In the genomic region with DNA sequence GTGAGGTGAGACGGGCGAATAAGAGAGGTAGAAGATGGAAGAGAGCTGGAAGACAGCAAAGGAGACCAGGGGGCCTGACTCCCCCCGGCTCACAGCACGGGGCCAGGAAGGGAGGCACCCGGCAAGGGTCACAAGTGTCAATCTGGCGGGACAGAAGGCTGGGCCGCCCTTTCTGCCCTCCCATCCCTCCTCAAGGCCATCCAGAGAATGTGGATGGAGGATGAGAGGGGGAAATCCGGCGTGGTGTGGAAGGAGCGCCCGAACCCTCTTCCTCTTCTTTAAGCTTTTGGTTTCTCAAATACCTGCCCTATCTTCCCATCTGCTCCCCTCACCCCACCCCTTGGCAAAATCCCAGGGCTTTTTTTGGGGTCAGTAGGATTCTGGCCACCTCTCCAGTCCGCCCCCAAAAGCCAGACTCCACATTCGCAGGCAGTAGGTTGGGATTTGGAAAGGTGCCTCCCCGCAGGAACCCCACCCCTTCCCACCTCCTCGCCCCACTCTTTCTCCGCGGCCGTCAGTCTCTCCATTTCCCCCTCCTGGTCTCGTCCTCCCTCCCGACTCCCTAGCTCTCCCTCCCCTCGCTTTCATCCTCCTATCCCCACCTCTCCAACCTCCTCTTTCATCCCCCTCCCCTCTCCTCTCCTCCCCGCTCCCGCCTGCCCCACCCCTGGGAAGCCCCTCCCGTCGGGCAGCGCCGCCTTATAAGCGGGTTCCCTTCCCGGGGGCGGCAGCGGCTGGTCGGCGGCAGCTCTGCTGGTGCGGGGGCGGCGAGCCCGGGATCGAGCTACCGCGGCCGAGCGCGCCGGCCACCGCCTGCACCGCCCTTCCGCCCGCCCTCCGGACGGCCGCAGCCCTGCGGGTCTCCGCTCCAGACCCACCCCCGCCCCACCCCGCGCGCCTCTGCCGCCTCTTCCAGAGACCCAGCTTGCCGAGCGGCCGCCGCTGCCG, we compare ENCODE assay signal across 1 cellular context.
A peak's percentile ranks its signal among the peaks of the same experiment; 100 is the strongest.
TF ChIP-seq lines count a peak whose summit lies in the region.

A gene with protein sequence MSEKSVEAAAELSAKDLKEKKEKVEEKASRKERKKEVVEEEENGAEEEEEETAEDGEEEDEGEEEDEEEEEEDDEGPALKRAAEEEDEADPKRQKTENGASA (plus strand): TSS at position 730 of the 948 bp plus-strand sequence. CDS start 343 bp downstream, outside the sequence.

TF ChIP-seq in HEK293, 187 proteins besides CTCF, POLR2A, EP300 and RAD21 (continued from another document and continues in another):
- TF ChIP-seq, protein P1, sequence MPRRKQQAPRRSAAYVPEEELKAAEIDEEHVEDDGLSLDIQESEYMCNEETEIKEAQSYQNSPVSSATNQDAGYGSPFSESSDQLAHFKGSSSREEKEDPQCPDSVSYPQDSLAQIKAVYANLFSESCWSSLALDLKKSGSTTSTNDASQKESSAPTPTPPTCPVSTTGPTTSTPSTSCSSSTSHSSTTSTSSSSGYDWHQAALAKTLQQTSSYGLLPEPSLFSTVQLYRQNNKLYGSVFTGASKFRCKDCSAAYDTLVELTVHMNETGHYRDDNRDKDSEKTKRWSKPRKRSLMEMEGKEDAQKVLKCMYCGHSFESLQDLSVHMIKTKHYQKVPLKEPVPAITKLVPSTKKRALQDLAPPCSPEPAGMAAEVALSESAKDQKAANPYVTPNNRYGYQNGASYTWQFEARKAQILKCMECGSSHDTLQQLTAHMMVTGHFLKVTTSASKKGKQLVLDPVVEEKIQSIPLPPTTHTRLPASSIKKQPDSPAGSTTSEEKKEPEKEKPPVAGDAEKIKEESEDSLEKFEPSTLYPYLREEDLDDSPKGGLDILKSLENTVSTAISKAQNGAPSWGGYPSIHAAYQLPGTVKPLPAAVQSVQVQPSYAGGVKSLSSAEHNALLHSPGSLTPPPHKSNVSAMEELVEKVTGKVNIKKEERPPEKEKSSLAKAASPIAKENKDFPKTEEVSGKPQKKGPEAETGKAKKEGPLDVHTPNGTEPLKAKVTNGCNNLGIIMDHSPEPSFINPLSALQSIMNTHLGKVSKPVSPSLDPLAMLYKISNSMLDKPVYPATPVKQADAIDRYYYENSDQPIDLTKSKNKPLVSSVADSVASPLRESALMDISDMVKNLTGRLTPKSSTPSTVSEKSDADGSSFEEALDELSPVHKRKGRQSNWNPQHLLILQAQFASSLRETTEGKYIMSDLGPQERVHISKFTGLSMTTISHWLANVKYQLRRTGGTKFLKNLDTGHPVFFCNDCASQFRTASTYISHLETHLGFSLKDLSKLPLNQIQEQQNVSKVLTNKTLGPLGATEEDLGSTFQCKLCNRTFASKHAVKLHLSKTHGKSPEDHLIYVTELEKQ (tag by site-specific recombination; IDR thresholded peaks at IDR 0.05; ENCODE audit: borderline replicate concordance) = peak; percentile 36; the same call in 1 of the 2 replicates
- TF ChIP-seq ZEB2 (tag by site-specific recombination; IDR thresholded peaks at IDR 0.05) = peak; percentile 87
- TF ChIP-seq REPIN1 (tag by site-specific recombination; IDR thresholded peaks at IDR 0.05; ENCODE audit: low read depth) = no peak
- TF ChIP-seq, protein P2, sequence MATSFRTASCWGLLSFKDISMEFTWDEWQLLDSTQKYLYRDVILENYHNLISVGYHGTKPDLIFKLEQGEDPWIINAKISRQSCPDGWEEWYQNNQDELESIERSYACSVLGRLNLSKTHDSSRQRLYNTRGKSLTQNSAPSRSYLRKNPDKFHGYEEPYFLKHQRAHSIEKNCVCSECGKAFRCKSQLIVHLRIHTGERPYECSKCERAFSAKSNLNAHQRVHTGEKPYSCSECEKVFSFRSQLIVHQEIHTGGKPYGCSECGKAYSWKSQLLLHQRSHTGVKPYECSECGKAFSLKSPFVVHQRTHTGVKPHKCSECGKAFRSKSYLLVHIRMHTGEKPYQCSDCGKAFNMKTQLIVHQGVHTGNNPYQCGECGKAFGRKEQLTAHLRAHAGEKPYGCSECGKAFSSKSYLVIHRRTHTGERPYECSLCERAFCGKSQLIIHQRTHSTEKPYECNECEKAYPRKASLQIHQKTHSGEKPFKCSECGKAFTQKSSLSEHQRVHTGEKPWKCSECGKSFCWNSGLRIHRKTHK (tag by site-specific recombination; IDR thresholded peaks at IDR 0.05) = no peak
- TF ChIP-seq ZNF585B (tag by site-specific recombination; IDR thresholded peaks at IDR 0.05) = no peak
- no peak for TF ChIP-seq ZNF239 (tag by site-specific recombination; IDR thresholded peaks at IDR 0.05)
- TF ChIP-seq, protein P3, sequence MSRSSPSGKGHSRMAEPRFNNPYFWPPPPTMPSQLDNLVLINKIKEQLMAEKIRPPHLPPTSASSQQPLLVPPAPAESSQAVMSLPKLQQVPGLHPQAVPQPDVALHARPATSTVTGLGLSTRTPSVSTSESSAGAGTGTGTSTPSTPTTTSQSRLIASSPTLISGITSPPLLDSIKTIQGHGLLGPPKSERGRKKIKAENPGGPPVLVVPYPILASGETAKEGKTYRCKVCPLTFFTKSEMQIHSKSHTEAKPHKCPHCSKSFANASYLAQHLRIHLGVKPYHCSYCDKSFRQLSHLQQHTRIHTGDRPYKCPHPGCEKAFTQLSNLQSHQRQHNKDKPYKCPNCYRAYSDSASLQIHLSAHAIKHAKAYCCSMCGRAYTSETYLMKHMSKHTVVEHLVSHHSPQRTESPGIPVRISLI (tag by site-specific recombination; IDR thresholded peaks at IDR 0.05) = no peak
- TF ChIP-seq, protein P4, sequence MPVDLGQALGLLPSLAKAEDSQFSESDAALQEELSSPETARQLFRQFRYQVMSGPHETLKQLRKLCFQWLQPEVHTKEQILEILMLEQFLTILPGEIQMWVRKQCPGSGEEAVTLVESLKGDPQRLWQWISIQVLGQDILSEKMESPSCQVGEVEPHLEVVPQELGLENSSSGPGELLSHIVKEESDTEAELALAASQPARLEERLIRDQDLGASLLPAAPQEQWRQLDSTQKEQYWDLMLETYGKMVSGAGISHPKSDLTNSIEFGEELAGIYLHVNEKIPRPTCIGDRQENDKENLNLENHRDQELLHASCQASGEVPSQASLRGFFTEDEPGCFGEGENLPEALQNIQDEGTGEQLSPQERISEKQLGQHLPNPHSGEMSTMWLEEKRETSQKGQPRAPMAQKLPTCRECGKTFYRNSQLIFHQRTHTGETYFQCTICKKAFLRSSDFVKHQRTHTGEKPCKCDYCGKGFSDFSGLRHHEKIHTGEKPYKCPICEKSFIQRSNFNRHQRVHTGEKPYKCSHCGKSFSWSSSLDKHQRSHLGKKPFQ (tag by site-specific recombination; IDR thresholded peaks at IDR 0.05) = no peak
- TF ChIP-seq, protein P5, sequence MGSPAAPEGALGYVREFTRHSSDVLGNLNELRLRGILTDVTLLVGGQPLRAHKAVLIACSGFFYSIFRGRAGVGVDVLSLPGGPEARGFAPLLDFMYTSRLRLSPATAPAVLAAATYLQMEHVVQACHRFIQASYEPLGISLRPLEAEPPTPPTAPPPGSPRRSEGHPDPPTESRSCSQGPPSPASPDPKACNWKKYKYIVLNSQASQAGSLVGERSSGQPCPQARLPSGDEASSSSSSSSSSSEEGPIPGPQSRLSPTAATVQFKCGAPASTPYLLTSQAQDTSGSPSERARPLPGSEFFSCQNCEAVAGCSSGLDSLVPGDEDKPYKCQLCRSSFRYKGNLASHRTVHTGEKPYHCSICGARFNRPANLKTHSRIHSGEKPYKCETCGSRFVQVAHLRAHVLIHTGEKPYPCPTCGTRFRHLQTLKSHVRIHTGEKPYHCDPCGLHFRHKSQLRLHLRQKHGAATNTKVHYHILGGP (tag by site-specific recombination; IDR thresholded peaks at IDR 0.05) = no peak
- no peak for TF ChIP-seq ZNF114 (tag by site-specific recombination; IDR thresholded peaks at IDR 0.05)
- TF ChIP-seq HOXA7 (CRISPR knock-in tag; IDR thresholded peaks at IDR 0.05; ENCODE audit: borderline replicate concordance) = no peak
- peak; percentile 96 for TF ChIP-seq EGR2 (tag by site-specific recombination; IDR thresholded peaks at IDR 0.05; ENCODE audit: low read depth)
- no peak for TF ChIP-seq ZNF112 (tag by site-specific recombination; IDR thresholded peaks at IDR 0.05)
- TF ChIP-seq SP3 (tag by site-specific recombination; IDR thresholded peaks at IDR 0.05) = peak; percentile 98
- TF ChIP-seq ZNF140 (tag by site-specific recombination; IDR thresholded peaks at IDR 0.05) = no peak
- peak; percentile 68; the same call in 1 of the 2 replicates for TF ChIP-seq ZNF324 (tag by site-specific recombination; IDR thresholded peaks at IDR 0.05)
- TF ChIP-seq ZNF571 (tag by site-specific recombination; IDR thresholded peaks at IDR 0.05) = no peak
- TF ChIP-seq ZNF660 (tag by site-specific recombination; IDR thresholded peaks at IDR 0.05) = no peak
- TF ChIP-seq, protein P6, sequence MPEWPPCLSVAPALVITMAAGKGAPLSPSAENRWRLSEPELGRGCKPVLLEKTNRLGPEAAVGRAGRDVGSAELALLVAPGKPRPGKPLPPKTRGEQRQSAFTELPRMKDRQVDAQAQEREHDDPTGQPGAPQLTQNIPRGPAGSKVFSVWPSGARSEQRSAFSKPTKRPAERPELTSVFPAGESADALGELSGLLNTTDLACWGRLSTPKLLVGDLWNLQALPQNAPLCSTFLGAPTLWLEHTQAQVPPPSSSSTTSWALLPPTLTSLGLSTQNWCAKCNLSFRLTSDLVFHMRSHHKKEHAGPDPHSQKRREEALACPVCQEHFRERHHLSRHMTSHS (tag by site-specific recombination; IDR thresholded peaks at IDR 0.05) = no peak
- TF ChIP-seq ZNF785 (tag by site-specific recombination; IDR thresholded peaks at IDR 0.05) = no peak; the same call in 1 of the 2 replicates
- TF ChIP-seq, protein P7, sequence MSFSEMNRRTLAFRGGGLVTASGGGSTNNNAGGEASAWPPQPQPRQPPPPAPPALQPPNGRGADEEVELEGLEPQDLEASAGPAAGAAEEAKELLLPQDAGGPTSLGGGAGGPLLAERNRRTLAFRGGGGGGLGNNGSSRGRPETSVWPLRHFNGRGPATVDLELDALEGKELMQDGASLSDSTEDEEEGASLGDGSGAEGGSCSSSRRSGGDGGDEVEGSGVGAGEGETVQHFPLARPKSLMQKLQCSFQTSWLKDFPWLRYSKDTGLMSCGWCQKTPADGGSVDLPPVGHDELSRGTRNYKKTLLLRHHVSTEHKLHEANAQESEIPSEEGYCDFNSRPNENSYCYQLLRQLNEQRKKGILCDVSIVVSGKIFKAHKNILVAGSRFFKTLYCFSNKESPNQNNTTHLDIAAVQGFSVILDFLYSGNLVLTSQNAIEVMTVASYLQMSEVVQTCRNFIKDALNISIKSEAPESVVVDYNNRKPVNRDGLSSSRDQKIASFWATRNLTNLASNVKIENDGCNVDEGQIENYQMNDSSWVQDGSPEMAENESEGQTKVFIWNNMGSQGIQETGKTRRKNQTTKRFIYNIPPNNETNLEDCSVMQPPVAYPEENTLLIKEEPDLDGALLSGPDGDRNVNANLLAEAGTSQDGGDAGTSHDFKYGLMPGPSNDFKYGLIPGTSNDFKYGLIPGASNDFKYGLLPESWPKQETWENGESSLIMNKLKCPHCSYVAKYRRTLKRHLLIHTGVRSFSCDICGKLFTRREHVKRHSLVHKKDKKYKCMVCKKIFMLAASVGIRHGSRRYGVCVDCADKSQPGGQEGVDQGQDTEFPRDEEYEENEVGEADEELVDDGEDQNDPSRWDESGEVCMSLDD (tag by site-specific recombination; IDR thresholded peaks at IDR 0.05) = peak; percentile 90
- no peak for TF ChIP-seq ZFP41 (tag by site-specific recombination; IDR thresholded peaks at IDR 0.05; ENCODE audit: borderline replicate concordance)
- peak; percentile 62; the same call in 1 of the 2 replicates for TF ChIP-seq ZNF24 (tag by site-specific recombination; IDR thresholded peaks at IDR 0.05)
- TF ChIP-seq ZNF335 (tag by site-specific recombination; conservative IDR thresholded peaks at IDR 0.05) = peak; percentile 66; the same call in 1 of the 2 replicates
- no peak for TF ChIP-seq ZNF654 (tag by site-specific recombination; IDR thresholded peaks at IDR 0.05; ENCODE audit: low read depth)
- TF ChIP-seq, protein P8, sequence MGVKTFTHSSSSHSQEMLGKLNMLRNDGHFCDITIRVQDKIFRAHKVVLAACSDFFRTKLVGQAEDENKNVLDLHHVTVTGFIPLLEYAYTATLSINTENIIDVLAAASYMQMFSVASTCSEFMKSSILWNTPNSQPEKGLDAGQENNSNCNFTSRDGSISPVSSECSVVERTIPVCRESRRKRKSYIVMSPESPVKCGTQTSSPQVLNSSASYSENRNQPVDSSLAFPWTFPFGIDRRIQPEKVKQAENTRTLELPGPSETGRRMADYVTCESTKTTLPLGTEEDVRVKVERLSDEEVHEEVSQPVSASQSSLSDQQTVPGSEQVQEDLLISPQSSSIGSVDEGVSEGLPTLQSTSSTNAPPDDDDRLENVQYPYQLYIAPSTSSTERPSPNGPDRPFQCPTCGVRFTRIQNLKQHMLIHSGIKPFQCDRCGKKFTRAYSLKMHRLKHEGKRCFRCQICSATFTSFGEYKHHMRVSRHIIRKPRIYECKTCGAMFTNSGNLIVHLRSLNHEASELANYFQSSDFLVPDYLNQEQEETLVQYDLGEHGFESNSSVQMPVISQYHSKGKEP (tag by site-specific recombination; IDR thresholded peaks at IDR 0.05) = no peak
- TF ChIP-seq ZNF701 (tag by site-specific recombination; IDR thresholded peaks at IDR 0.05) = no peak
- TF ChIP-seq ZSCAN16 (tag by site-specific recombination; IDR thresholded peaks at IDR 0.05) = no peak
- 0 out of 2 replicates have a peak, but pooled peaks have one; percentile 53 for TF ChIP-seq BCL11A (tag by site-specific recombination; IDR thresholded peaks at IDR 0.05; ENCODE audit: low read depth)
- peak; percentile 87 for TF ChIP-seq BCL11B (tag by site-specific recombination; IDR thresholded peaks at IDR 0.05; ENCODE audit: low read depth)
- TF ChIP-seq, protein P9, sequence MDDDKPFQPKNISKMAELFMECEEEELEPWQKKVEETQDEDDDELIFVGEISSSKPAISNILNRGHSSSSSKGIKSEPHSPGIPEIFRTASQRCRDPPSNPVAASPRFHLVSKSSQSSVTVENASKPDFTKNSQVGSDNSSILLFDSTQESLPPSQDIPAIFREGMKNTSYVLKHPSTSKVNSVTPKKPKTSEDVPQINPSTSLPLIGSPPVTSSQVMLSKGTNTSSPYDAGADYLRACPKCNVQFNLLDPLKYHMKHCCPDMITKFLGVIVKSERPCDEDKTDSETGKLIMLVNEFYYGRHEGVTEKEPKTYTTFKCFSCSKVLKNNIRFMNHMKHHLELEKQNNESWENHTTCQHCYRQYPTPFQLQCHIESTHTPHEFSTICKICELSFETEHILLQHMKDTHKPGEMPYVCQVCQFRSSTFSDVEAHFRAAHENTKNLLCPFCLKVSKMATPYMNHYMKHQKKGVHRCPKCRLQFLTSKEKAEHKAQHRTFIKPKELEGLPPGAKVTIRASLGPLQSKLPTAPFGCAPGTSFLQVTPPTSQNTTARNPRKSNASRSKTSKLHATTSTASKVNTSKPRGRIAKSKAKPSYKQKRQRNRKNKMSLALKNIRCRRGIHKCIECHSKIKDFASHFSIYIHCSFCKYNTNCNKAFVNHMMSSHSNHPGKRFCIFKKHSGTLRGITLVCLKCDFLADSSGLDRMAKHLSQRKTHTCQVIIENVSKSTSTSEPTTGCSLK (tag by site-specific recombination; IDR thresholded peaks at IDR 0.05) = no peak
- TF ChIP-seq ZNF404 (tag by site-specific recombination; IDR thresholded peaks at IDR 0.05) = no peak
- TF ChIP-seq, protein P10, sequence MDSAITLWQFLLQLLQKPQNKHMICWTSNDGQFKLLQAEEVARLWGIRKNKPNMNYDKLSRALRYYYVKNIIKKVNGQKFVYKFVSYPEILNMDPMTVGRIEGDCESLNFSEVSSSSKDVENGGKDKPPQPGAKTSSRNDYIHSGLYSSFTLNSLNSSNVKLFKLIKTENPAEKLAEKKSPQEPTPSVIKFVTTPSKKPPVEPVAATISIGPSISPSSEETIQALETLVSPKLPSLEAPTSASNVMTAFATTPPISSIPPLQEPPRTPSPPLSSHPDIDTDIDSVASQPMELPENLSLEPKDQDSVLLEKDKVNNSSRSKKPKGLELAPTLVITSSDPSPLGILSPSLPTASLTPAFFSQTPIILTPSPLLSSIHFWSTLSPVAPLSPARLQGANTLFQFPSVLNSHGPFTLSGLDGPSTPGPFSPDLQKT (IDR thresholded peaks at IDR 0.05; ENCODE audit: borderline replicate concordance, low read depth, low read length) = no peak
- TF ChIP-seq ZNF366 (tag by site-specific recombination; conservative IDR thresholded peaks at IDR 0.05) = peak; percentile 99
- peak; percentile 80 for TF ChIP-seq ZBTB8A (tag by site-specific recombination; IDR thresholded peaks at IDR 0.05)
- no peak for TF ChIP-seq ZNF433 (tag by site-specific recombination; IDR thresholded peaks at IDR 0.05; ENCODE audit: low read depth)
